22 cellular contexts compared by ENCODE assay signal in the genomic region with DNA sequence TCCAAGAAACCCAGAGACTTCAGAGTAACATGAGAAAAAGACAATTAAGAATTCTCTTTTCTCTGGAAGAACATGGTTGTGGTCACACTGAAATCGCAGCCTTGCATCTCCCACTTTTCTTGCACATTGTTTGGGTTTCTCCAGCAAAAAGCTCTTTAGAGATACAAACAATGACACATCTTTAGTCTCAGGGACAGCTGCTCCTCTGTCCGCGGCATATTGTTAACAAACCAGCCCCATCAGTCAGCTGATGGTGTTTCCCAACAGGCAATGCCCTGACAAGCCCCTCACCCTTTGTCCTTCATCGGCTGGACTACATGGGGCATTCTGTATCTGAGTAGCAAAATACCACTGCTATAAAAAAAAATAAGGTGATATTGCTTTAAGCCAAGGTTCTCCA. TPM values are rescaled to one million over a fixed set of nuclear protein-coding genes. Genes with fewer than 3 reads are reported as not detected.
DNase-seq lines count a peak whose midpoint lies in the region; ATAC-seq and TF ChIP-seq lines count a peak whose summit lies in the region.
"Had no signal": no experiment of that assay in that cellular context is flagged by ENCODE, and none has a peak within 500 bp of the region (broad histone marks: within the 10 kb centered on the region; RNA-seq: fewer than 3 reads in every experiment).

No MANE protein-coding gene starts in this region.

- CTCF ChIA-PET in mammary epithelial cell (lab: Charles Lee; ENCODE audit: low non-redundant PET) = no interaction called here

- H3K9ac ChIP-seq in mammary epithelial cell (ENCODE audit: insufficient read depth, low read length) = no peak overlapping the region
- H3K9ac ChIP-seq: SK-N-SH had no signal

- TF ChIP-seq CTCF in left ventricle myocardium inferior (IDR thresholded peaks at IDR 0.05; ENCODE audit: borderline replicate concordance) = no peak
- no peak for TF ChIP-seq CTCF in heart right ventricle (IDR thresholded peaks at IDR 0.05)
- no peak for TF ChIP-seq CTCF in osteocyte (IDR thresholded peaks at IDR 0.05)
- no peak for TF ChIP-seq CTCF in vagina (IDR thresholded peaks at IDR 0.05)
- no peak for TF ChIP-seq CTCF in mammary epithelial cell (conservative IDR thresholded peaks at IDR 0.05 in 1 of 2, IDR thresholded peaks at IDR 0.05 in 1 of 2; ENCODE audit: extremely low read depth in 1 of 2, insufficient read depth in 1 of 2, low read depth in 1 of 2, low read length in 2 of 2)
- no peak for TF ChIP-seq CTCF in mesothelial cell of epicardium (IDR thresholded peaks at IDR 0.05; ENCODE audit: unreplicated experiment)

- TF ChIP-seq POLR2A in vagina (IDR thresholded peaks at IDR 0.05) = no peak

- H3K4me3 ChIP-seq in left ventricle myocardium inferior = no peak overlapping the region
- no peak overlapping the region for H3K4me3 ChIP-seq in heart right ventricle
- H3K4me3 ChIP-seq in vagina = no peak overlapping the region
- H3K4me3 ChIP-seq in mammary epithelial cell (replicated peaks in 1 of 3; ENCODE audit: insufficient read depth in 1 of 3, low read depth in 2 of 3, low read length in 3 of 3) = no peak overlapping the region
- H3K4me3 ChIP-seq: cardiac muscle cell, lower lobe of right lung, stomach had no signal

- WGBS in heart right ventricle, 2 donors = 89 to 91% methylated on average over 4 of the region's 4 CpGs
- 96% methylated on average over 4 of the region's 4 CpGs for WGBS in mammary epithelial cell (ENCODE audit: low coverage, missing lambda C conversion rate)

- peak overlapping the region; percentile 72 for H3K27ac ChIP-seq in left ventricle myocardium inferior (replicated peaks)
- peak overlapping the region in 1 of 10 donors; percentile 80 for H3K27ac ChIP-seq in heart right ventricle
- H3K27ac ChIP-seq in vagina = peak overlapping the region; percentile 84
- no peak overlapping the region for H3K27ac ChIP-seq in mammary epithelial cell (ENCODE audit: insufficient read depth, low read depth, low read length)
- H3K27ac ChIP-seq: cardiac muscle cell, HL-60, lower lobe of right lung had no signal

- H3K27ac Mint-ChIP-seq in osteocyte (ENCODE audit: unreplicated experiment) (peak overlapping the region; percentile 42), mesothelial cell of epicardium (no peak overlapping the region)
- H3K27ac Mint-ChIP-seq: activated CD4-positive, alpha-beta memory T cell treated with anti-CD3 and anti-CD28 coated beads for 36 hours had no signal

- no TSS peak for BruUV-seq in mammary epithelial cell (replicated peaks; lab: Mats Ljungman, UMichigan)

- in situ Hi-C loops in mammary epithelial cell (cut with MboI; ENCODE audit: low sequenced_read_pairs in 2 of 2) = no loop called here

- H3K36me3 Mint-ChIP-seq in osteocyte (ENCODE audit: unreplicated experiment) (peaks cover 17% of the 10 kb centered on the region), mesothelial cell of epicardium (peaks cover 2% of the 10 kb centered on the region)
- H3K36me3 Mint-ChIP-seq: activated CD4-positive, alpha-beta memory T cell treated with anti-CD3 and anti-CD28 coated beads for 36 hours had no signal

- DNase-seq in left ventricle myocardium inferior (no peak), heart right ventricle (no peak), astrocyte of the hippocampus (ENCODE audit: low read depth, low spot score) (peak; percentile 65), osteocyte (ENCODE audit: extremely low spot score, unreplicated experiment) (no peak), vagina (ENCODE audit: extremely low spot score in 2 of 2) (no peak), mammary epithelial cell (no peak), mesothelial cell of epicardium (ENCODE audit: low spot score in 2 of 2, unreplicated experiment in 2 of 2) (no peak)
- DNase-seq: activated CD4-positive, alpha-beta memory T cell treated with anti-CD3 and anti-CD28 coated beads for 36 hours; activated T-cell treated with anti-CD3 and anti-CD28 coated beads for 4 hours; dermis blood vessel endothelial cell; DMS 273 treated with DMSO at 0.1 percent for 48 hours; hippocampal formation; lower lobe of right lung; NCI-H1092; NCI-H2081; NK-92 treated with Interleukin-12 subunit alpha and Interleukin-12 subunit beta, amount 100 ng/mL, for 24 hours; SK-N-SH; stimulated activated CD4-positive, alpha-beta T cell treated with anti-CD3 and anti-CD28 coated beads, Interleukin-4, amount 100 ng/mL, for 4 hours; stomach had no signal

- H3K9me3 ChIP-seq in left ventricle myocardium inferior (replicated peaks) (no peaks in the 10 kb centered on the region), heart right ventricle (no peaks in the 10 kb centered on the region), vagina (no peaks in the 10 kb centered on the region), mammary epithelial cell (replicated peaks; ENCODE audit: insufficient read depth, low read length) (no peaks in the 10 kb centered on the region)
- H3K9me3 ChIP-seq: lower lobe of right lung, SK-N-SH, stomach had no signal

- H3K27me3 ChIP-seq in left ventricle myocardium inferior (ENCODE audit: low read depth) = no peaks in the 10 kb centered on the region
- H3K27me3 ChIP-seq in heart right ventricle = no peaks in the 10 kb centered on the region
- H3K27me3 ChIP-seq in vagina = no peaks in the 10 kb centered on the region
- no peaks in the 10 kb centered on the region for H3K27me3 ChIP-seq in mammary epithelial cell (ENCODE audit: insufficient read depth, low read length)
- H3K27me3 ChIP-seq: cardiac muscle cell, stomach had no signal

- H2AFZ ChIP-seq in mammary epithelial cell (ENCODE audit: low read depth, low read length) = no peak overlapping the region

- no peak for ATAC-seq in heart right ventricle
- ATAC-seq in GM18858 (IDR thresholded peaks at IDR 0.05; ENCODE audit: unreplicated experiment) = no peak
- ATAC-seq: lower lobe of right lung had no signal

- H3K4me2 ChIP-seq in mammary epithelial cell (ENCODE audit: insufficient read depth, low read depth, low read length) = no peak overlapping the region
- H3K4me2 ChIP-seq: SK-N-SH had no signal

- dilution Hi-C loops in mammary epithelial cell (cut with HindIII; ENCODE audit: low sequenced_read_pairs) = no loop called here

- peaks cover 100% of the 10 kb centered on the region for H3K4me1 ChIP-seq in left ventricle myocardium inferior
- peaks cover 55 to 96% (median 80%) of the 10 kb centered on the region in 9 donors for H3K4me1 ChIP-seq in heart right ventricle
- peaks cover 68% of the 10 kb centered on the region for H3K4me1 ChIP-seq in vagina
- H3K4me1 ChIP-seq in mammary epithelial cell (ENCODE audit: insufficient read depth, low read length) = peaks cover 20% of the 10 kb centered on the region

- peaks cover 21% of the 10 kb centered on the region for H3K79me2 ChIP-seq in mammary epithelial cell (ENCODE audit: insufficient read depth, low read length)

- intact Hi-C loops in left ventricle myocardium inferior (cut with micrococcal nuclease) = no loop called here
- intact Hi-C loops in heart right ventricle (cut with DNase I) = loop anchor here in 7 of 10 donors (1.0 to 10.0 kb wide), 4 partner anchors 51 to 119 kb away; a partner anchor contains a TSS
- intact Hi-C loops in vagina (cut with DNase I) = loop anchor here (5.0 kb wide), 1 partner anchor 104 kb away; a partner anchor contains a TSS
- intact Hi-C loops in mammary epithelial cell (cut with micrococcal nuclease) = no loop called here

- H3K9me3 Mint-ChIP-seq in osteocyte (ENCODE audit: unreplicated experiment) = no peaks in the 10 kb centered on the region
- no peaks in the 10 kb centered on the region for H3K9me3 Mint-ChIP-seq in mesothelial cell of epicardium
- H3K9me3 Mint-ChIP-seq: activated CD4-positive, alpha-beta memory T cell treated with anti-CD3 and anti-CD28 coated beads for 36 hours had no signal

- H3K27me3 Mint-ChIP-seq in osteocyte (ENCODE audit: unreplicated experiment) = no peaks in the 10 kb centered on the region
- H3K27me3 Mint-ChIP-seq in mesothelial cell of epicardium (ENCODE audit: low read depth) = no peaks in the 10 kb centered on the region

- H3K4me1 Mint-ChIP-seq in osteocyte (ENCODE audit: unreplicated experiment) (peaks cover 83% of the 10 kb centered on the region), mesothelial cell of epicardium (peaks cover 40% of the 10 kb centered on the region)

- no peak overlapping the region for H3K4me3 Mint-ChIP-seq in osteocyte (ENCODE audit: unreplicated experiment)
- no peak overlapping the region for H3K4me3 Mint-ChIP-seq in mesothelial cell of epicardium
- H3K4me3 Mint-ChIP-seq: activated CD4-positive, alpha-beta memory T cell treated with anti-CD3 and anti-CD28 coated beads for 36 hours had no signal

- H3K36me3 ChIP-seq in left ventricle myocardium inferior = no peaks in the 10 kb centered on the region
- peaks cover 0 to 9% (median 0%) of the 10 kb centered on the region in 9 donors for H3K36me3 ChIP-seq in heart right ventricle
- no peaks in the 10 kb centered on the region for H3K36me3 ChIP-seq in vagina
- no peaks in the 10 kb centered on the region for H3K36me3 ChIP-seq in mammary epithelial cell (ENCODE audit: insufficient read depth, low read length)
- H3K36me3 ChIP-seq: cardiac muscle cell had no signal

- no peaks in the 10 kb centered on the region for H4K20me1 ChIP-seq in mammary epithelial cell (ENCODE audit: insufficient read depth, low read length)

RNA-seq across cellular contexts. Expression of a gene that starts 53.4 kb away (rescaled TPM):
- total RNA-seq in left ventricle myocardium inferior (9.0 TPM), heart right ventricle (10 to 100 TPM in 3 of 10 donors, 1 to 10 TPM in 7; 4.9 to 14.4 (median 7.7) TPM), osteocyte (23.5 and 32.1 TPM in 2 replicates), vagina (13.3 TPM), mammary epithelial cell (10 to 100 TPM; 28.2 to 41.6 TPM), mesothelial cell of epicardium (35.9 to 40.7 TPM (median 37.3 TPM) in 3 replicates)
- polyA plus RNA-seq in heart right ventricle (1 to 10 TPM; 3.1 to 6.5 TPM), mammary epithelial cell (58.2 TPM)
- 22.9 TPM for polyA minus RNA-seq in mammary epithelial cell

Comparison
In these comparisons a context has a peak if more than half of its experiments do, and no peak if none do; other contexts are left out.
1. intact Hi-C loops: an anchor here in heart right ventricle (1.0 to 10.0 kb wide) and vagina (5.0 kb wide); none called in left ventricle myocardium inferior and mammary epithelial cell.